In the genomic region with DNA sequence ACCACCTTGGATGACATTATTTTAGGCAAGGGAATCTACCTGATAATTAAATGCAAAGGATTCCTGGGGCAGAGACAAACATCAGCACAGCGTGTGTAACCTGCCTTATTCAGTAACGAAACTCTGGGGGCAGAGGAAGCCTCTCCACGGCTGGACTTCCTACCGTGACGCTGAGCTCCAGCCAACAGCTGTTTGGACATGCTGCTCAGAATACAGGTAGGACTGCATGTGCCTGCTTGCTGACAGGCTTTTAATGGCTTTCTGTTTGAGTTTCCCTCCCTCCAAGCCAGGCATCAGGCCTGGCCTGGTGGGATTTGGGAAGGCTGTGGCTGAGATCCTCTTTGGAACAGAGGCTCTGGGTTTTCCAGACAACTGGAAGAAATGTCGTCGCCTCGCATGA, we compare ENCODE assay signal across 16 cellular contexts.
A peak's percentile ranks its signal among the peaks of the same experiment; 100 is the strongest.
DNase-seq lines count a peak whose midpoint lies in the region; ATAC-seq and TF ChIP-seq lines count a peak whose summit lies in the region.
"Had no signal": no experiment of that assay in that cellular context is flagged by ENCODE, and none has a peak within 500 bp of the region (broad histone marks: within the 10 kb centered on the region; RNA-seq: fewer than 3 reads in every experiment).

No MANE protein-coding gene starts in this region.

- no peak overlapping the region for H2BK15ac ChIP-seq in mesendoderm (replicated peaks; ENCODE audit: low read depth)

- H3K9me3 ChIP-seq in OCI-LY7 (ENCODE audit: low read length), result no peaks in the 10 kb centered on the region
- no peaks in the 10 kb centered on the region for H3K9me3 ChIP-seq in CD4-positive, alpha-beta memory T cell (ENCODE audit: control insufficient read depth in 1 of 2, low read length in 2 of 2)
- H3K9me3 ChIP-seq: ascending aorta had no signal

- no peak overlapping the region for H3K9ac ChIP-seq in mesendoderm (ENCODE audit: low read length)

- no peak for TF ChIP-seq CTCF in OCI-LY7 (conservative IDR thresholded peaks at IDR 0.05; ENCODE audit: low read length)

- H3K56ac ChIP-seq in mesendoderm (ENCODE audit: low read length), result peak overlapping the region; percentile 64

- no peaks in the 10 kb centered on the region for H4K20me1 ChIP-seq in OCI-LY7 (ENCODE audit: insufficient read depth, low read length)

- no peaks in the 10 kb centered on the region for H3K79me2 ChIP-seq in OCI-LY7 (ENCODE audit: insufficient read depth, low read depth, low read length)
- H3K79me2 ChIP-seq in mesendoderm (ENCODE audit: control insufficient read depth, insufficient read depth, low read length), result no peaks in the 10 kb centered on the region

- H3K4me1 Mint-ChIP-seq in CD4-positive, alpha-beta memory T cell, result no peaks in the 10 kb centered on the region
- no peaks in the 10 kb centered on the region for H3K4me1 Mint-ChIP-seq in stimulated activated effector memory CD8-positive, alpha-beta T cell treated with anti-CD3 and anti-CD28 coated beads, Interleukin-12 subunit alpha, Interleukin-12 subunit beta, amount 100 ng/mL, for 72 hours

- no peaks in the 10 kb centered on the region for H3K79me1 ChIP-seq in mesendoderm (ENCODE audit: low read length)

- TF ChIP-seq POLR2A in GM18505 (IDR thresholded peaks at IDR 0.05; ENCODE audit: borderline replicate concordance, extremely low read depth, insufficient read depth, insufficient read length), result no peak

- H3K27ac ChIP-seq in OCI-LY7 (ENCODE audit: low read depth, low read length, poor library complexity, severe bottlenecking), result peak overlapping the region; percentile 33
- H3K27ac ChIP-seq in mesendoderm (ENCODE audit: low read depth, low read length), result no peak overlapping the region
- no peak overlapping the region for H3K27ac ChIP-seq in CD4-positive, alpha-beta memory T cell (ENCODE audit: low read depth, low read length)
- H3K27ac ChIP-seq: ascending aorta had no signal

- no peaks in the 10 kb centered on the region for H3K27me3 ChIP-seq in mesendoderm (ENCODE audit: insufficient read depth, low read length, poor library complexity)
- no peaks in the 10 kb centered on the region for H3K27me3 ChIP-seq in CD4-positive, alpha-beta memory T cell (ENCODE audit: insufficient read depth, low read length)
- H3K27me3 ChIP-seq: ascending aorta had no signal

- ATAC-seq in GM18505 (IDR thresholded peaks at IDR 0.05; ENCODE audit: unreplicated experiment), result peak; percentile 58
- ATAC-seq in GM21737 (IDR thresholded peaks at IDR 0.05; ENCODE audit: unreplicated experiment), result peak; percentile 87
- ATAC-seq in HG03378 (IDR thresholded peaks at IDR 0.05; ENCODE audit: unreplicated experiment), result no peak
- no peak for ATAC-seq in stimulated activated effector memory CD8-positive, alpha-beta T cell treated with anti-CD3 and anti-CD28 coated beads, Interleukin-12 subunit alpha, Interleukin-12 subunit beta, amount 100 ng/mL, for 72 hours
- ATAC-seq: natural killer cell treated with Interleukin-12 subunit alpha and Interleukin-12 subunit beta and Interleukin-15 and Interleukin-18, amount 100 ng/mL, for 72 hours had no signal

- H3K36me3 Mint-ChIP-seq in CD4-positive, alpha-beta memory T cell, result peaks cover 1 to 39% of the 10 kb centered on the region in 2 donors
- no peaks in the 10 kb centered on the region for H3K36me3 Mint-ChIP-seq in stimulated activated effector memory CD8-positive, alpha-beta T cell treated with anti-CD3 and anti-CD28 coated beads, Interleukin-12 subunit alpha, Interleukin-12 subunit beta, amount 100 ng/mL, for 72 hours
- H3K36me3 Mint-ChIP-seq: natural killer cell treated with Interleukin-12 subunit alpha and Interleukin-12 subunit beta and Interleukin-15 and Interleukin-18, amount 100 ng/mL, for 72 hours had no signal

- H4K8ac ChIP-seq in mesendoderm (ENCODE audit: low read depth, low read length), result no peak overlapping the region

- H3K36me3 ChIP-seq in OCI-LY7 (ENCODE audit: insufficient read depth, low read length) (no peaks in the 10 kb centered on the region), mesendoderm (ENCODE audit: control insufficient read depth, insufficient read depth, low read length) (no peaks in the 10 kb centered on the region)
- H3K36me3 ChIP-seq in CD4-positive, alpha-beta memory T cell (ENCODE audit: insufficient read depth, low read length), result no peaks in the 10 kb centered on the region
- H3K36me3 ChIP-seq: ascending aorta had no signal

- H2BK120ac ChIP-seq in mesendoderm (ENCODE audit: low read depth, low read length), result no peak overlapping the region

- H3K27me3 Mint-ChIP-seq in CD4-positive, alpha-beta memory T cell, result no peaks in the 10 kb centered on the region

- intact Hi-C loops in OCI-LY7 (cut with micrococcal nuclease; ENCODE audit: unreplicated experiment), result no loop called here
- intact Hi-C loops in CD4-positive, alpha-beta memory T cell (cut with micrococcal nuclease), result no loop called here

- peaks cover 0 to 2% (median 0%) of the 10 kb centered on the region in 8 donors for H3K9me3 Mint-ChIP-seq in CD4-positive, alpha-beta memory T cell
- H3K9me3 Mint-ChIP-seq in stimulated activated effector memory CD8-positive, alpha-beta T cell treated with anti-CD3 and anti-CD28 coated beads, Interleukin-12 subunit alpha, Interleukin-12 subunit beta, amount 100 ng/mL, for 72 hours, result no peaks in the 10 kb centered on the region
- H3K9me3 Mint-ChIP-seq: activated naive CD4-positive, alpha-beta T cell treated with anti-CD3 and anti-CD28 coated beads for 36 hours; natural killer cell treated with Interleukin-12 subunit alpha and Interleukin-12 subunit beta and Interleukin-15 and Interleukin-18, amount 100 ng/mL, for 72 hours had no signal

- BruUV-seq in OCI-LY7 (replicated peaks; lab: Mats Ljungman, UMichigan), result no TSS peak

- no peak overlapping the region for H3K4ac ChIP-seq in mesendoderm (ENCODE audit: low read depth, low read length)

- no peak overlapping the region for H2BK5ac ChIP-seq in mesendoderm (ENCODE audit: low read length)

- H3K9me2 ChIP-seq in OCI-LY7 (ENCODE audit: insufficient read depth, low read length), result no peaks in the 10 kb centered on the region

- peak overlapping the region; percentile 41; the same call in 1 of the 2 replicates for H2AFZ ChIP-seq in OCI-LY7 (ENCODE audit: low read length)

- H4K5ac ChIP-seq in mesendoderm (ENCODE audit: low read length), result no peak overlapping the region

- H3K4me3 Mint-ChIP-seq in CD4-positive, alpha-beta memory T cell, result no peak overlapping the region
- H3K4me3 Mint-ChIP-seq in stimulated activated effector memory CD8-positive, alpha-beta T cell treated with anti-CD3 and anti-CD28 coated beads, Interleukin-12 subunit alpha, Interleukin-12 subunit beta, amount 100 ng/mL, for 72 hours, result no peak overlapping the region
- H3K4me3 Mint-ChIP-seq: activated naive CD4-positive, alpha-beta T cell treated with anti-CD3 and anti-CD28 coated beads for 36 hours; natural killer cell treated with Interleukin-12 subunit alpha and Interleukin-12 subunit beta and Interleukin-15 and Interleukin-18, amount 100 ng/mL, for 72 hours had no signal

- H3K23ac ChIP-seq in mesendoderm (ENCODE audit: low read length), result peak overlapping the region; percentile 66

- CTCF ChIA-PET in OCI-LY7 (lab: Charles Lee; ENCODE audit: unreplicated experiment), result no interaction called here
- CTCF ChIA-PET in CD4-positive, alpha-beta memory T cell (lab: Charles Lee; ENCODE audit: partially characterized antibody), result no interaction called here

- H2AK5ac ChIP-seq in mesendoderm (ENCODE audit: low read length), result no peak overlapping the region

- H3K4me1 ChIP-seq in OCI-LY7 (ENCODE audit: insufficient read depth, low read length, poor library complexity, severe bottlenecking) (peaks cover 25% of the 10 kb centered on the region), mesendoderm (ENCODE audit: control insufficient read depth, low read depth, low read length) (peaks cover 9% of the 10 kb centered on the region)
- H3K4me1 ChIP-seq in CD4-positive, alpha-beta memory T cell (ENCODE audit: insufficient read depth, low read length), result no peaks in the 10 kb centered on the region
- H3K4me1 ChIP-seq: ascending aorta had no signal

- no CpG with 5 or more reads among the region's 8 CpGs for WGBS in mesendoderm (ENCODE audit: extremely low coverage, insufficient coverage, low lambda C conversion rate)

- no peak overlapping the region for H3K27ac Mint-ChIP-seq in CD4-positive, alpha-beta memory T cell
- H3K27ac Mint-ChIP-seq in stimulated activated effector memory CD8-positive, alpha-beta T cell treated with anti-CD3 and anti-CD28 coated beads, Interleukin-12 subunit alpha, Interleukin-12 subunit beta, amount 100 ng/mL, for 72 hours, result no peak overlapping the region
- H3K27ac Mint-ChIP-seq: activated naive CD4-positive, alpha-beta T cell treated with anti-CD3 and anti-CD28 coated beads for 36 hours; natural killer cell treated with Interleukin-12 subunit alpha and Interleukin-12 subunit beta and Interleukin-15 and Interleukin-18, amount 100 ng/mL, for 72 hours had no signal

- H3K4me2 ChIP-seq in OCI-LY7 (ENCODE audit: low read length) (peak overlapping the region; percentile 61), mesendoderm (ENCODE audit: low read length) (no peak overlapping the region)

- DNase-seq in OCI-LY7 (ENCODE audit: low spot score) (peak; percentile 81), mesendoderm (peak; percentile 6), NCI-H82 (lab: John Stamatoyannopoulos, UW) (no peak)
- no peak for DNase-seq in CD4-positive, alpha-beta memory T cell
- DNase-seq in stimulated activated effector memory CD8-positive, alpha-beta T cell treated with anti-CD3 and anti-CD28 coated beads, Interleukin-12 subunit alpha, Interleukin-12 subunit beta, amount 100 ng/mL, for 72 hours (ENCODE audit: low spot score in 2 of 2), result no peak
- DNase-seq: activated CD4-positive, CD25-positive, alpha-beta regulatory T cell treated with anti-CD3 and anti-CD28 coated beads, Interleukin-2, amount 50 U/mL, for 72 hours; activated naive CD4-positive, alpha-beta T cell treated with anti-CD3 and anti-CD28 coated beads for 36 hours; NCI-H1092; NCI-H2227 treated with DMSO at 0.1 percent for 48 hours; SHP77 treated with DMSO at 0.1 percent for 48 hours; T-helper 2 cell had no signal

- H3K18ac ChIP-seq in mesendoderm (ENCODE audit: low read length), result no peak overlapping the region

- POLR2A ChIA-PET in OCI-LY7 (lab: Charles Lee), result interaction anchor here (1.9 kb wide), 1 partner anchor 11 kb away, joined by 4 read pairs; no protein-coding TSS in a partner anchor
- POLR2A ChIA-PET in CD4-positive, alpha-beta memory T cell (lab: Charles Lee; ENCODE audit: partially characterized antibody), result no interaction called here

- peak overlapping the region; percentile 15 for H3K4me3 ChIP-seq in OCI-LY7 (ENCODE audit: low read depth, low read length, poor library complexity, severe bottlenecking)
- H3K4me3 ChIP-seq in mesendoderm (ENCODE audit: low read length), result no peak overlapping the region
- H3K4me3 ChIP-seq in CD4-positive, alpha-beta memory T cell (ENCODE audit: low read length in 2 of 2), result no peak overlapping the region
- H3K4me3 ChIP-seq: ascending aorta had no signal

Comparison
In these comparisons a context has a peak if more than half of its experiments do, and no peak if none do; other contexts are left out.
1. ATAC-seq: peak in GM18505 (single experiment) and GM21737 (single experiment); none in HG03378 (single experiment) and stimulated activated effector memory CD8-positive, alpha-beta T cell treated with anti-CD3 and anti-CD28 coated beads, Interleukin-12 subunit alpha, Interleukin-12 subunit beta, amount 100 ng/mL, for 72 hours (single experiment).
2. DNase-seq: peak in OCI-LY7 (single experiment) and mesendoderm (single experiment); none in NCI-H82 (single experiment), CD4-positive, alpha-beta memory T cell (0 of 5) and stimulated activated effector memory CD8-positive, alpha-beta T cell treated with anti-CD3 and anti-CD28 coated beads, Interleukin-12 subunit alpha, Interleukin-12 subunit beta, amount 100 ng/mL, for 72 hours (0 of 2).